ENCODE assay signal across 21 cellular contexts in the genomic region with DNA sequence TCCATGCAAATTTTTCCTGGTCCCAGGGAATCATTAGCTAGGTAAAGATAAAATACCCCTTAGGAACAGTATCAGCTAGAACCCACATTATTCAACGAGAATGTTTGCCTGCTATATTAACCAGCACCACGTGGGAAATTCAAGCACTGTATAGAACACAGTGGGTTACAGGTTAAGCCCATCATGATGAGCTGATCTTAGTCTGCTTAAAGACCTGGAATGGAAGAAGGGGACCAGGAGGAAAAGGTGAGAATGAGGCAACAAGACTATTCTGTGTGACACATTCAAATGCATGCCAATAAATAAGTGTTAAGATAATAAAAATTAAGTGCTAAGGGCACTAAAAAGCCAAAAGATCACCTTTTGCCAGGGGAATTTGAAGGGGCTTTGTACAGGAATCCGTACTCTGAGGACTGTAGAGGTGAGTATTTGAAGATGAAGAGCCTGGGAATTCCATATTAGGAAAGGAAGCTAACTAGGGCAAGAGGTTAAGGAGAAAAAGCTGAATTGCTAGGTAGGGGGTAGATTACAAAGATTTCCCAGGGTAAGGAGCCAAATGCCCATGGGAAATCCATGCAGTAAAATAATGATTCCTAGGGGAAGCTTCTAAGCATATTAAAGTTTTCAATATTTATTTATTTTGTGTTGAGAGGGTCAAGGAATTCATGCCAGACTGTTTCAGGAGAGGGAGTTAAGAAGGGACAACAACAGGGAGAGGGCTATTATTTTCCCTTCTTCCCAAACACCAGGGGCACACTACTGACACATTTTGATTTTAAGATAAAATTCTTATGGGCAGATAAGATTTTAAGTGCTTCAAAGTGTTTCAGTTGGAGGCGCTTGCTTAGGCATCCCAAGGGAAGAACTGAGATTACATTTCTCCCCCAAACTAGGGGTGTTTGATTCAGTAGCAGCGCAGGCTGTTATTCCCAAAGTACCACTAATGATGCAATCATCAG. TPM values are rescaled to one million over a fixed set of nuclear protein-coding genes. Genes with fewer than 3 reads are reported as not detected.
DNase-seq lines count a peak whose midpoint lies in the region; ATAC-seq, FAIRE-seq and TF ChIP-seq lines count a peak whose summit lies in the region.
"Had no signal": no experiment of that assay in that cellular context is flagged by ENCODE, and none has a peak within 500 bp of the region (broad histone marks: within the 10 kb centered on the region; RNA-seq: fewer than 3 reads in every experiment).

No MANE protein-coding gene starts in this region.

- TF ChIP-seq POLR2A in K562 (conservative IDR thresholded peaks at IDR 0.05), result no peak

- H3K27ac ChIP-seq in K562 (ENCODE audit: extremely low read depth, low read depth, low read length) (no peak overlapping the region), mesendoderm (ENCODE audit: low read depth, low read length) (no peak overlapping the region), aorta (ENCODE audit: low read depth in 1 of 2, low read length in 2 of 2) (no peak overlapping the region), WERI-Rb-1 (no peak overlapping the region)
- H3K27ac ChIP-seq: A549; BLaER1 treated with 17β-estradiol and CSF1 and Interleukin-3, amounts not matched to agents 10 nM and 100 nM; Peyer's patch; SK-N-MC had no signal

- H3K4me1 ChIP-seq in K562 (replicated peaks in 1 of 2; ENCODE audit: control insufficient read depth in 2 of 2, insufficient read depth in 2 of 2, low read length in 2 of 2) (peaks cover 0 to 20% of the 10 kb centered on the region in 2 experiments; a peak in 2 of 5 replicates), mesendoderm (ENCODE audit: control insufficient read depth, low read depth, low read length) (peaks cover 9% of the 10 kb centered on the region), aorta (ENCODE audit: control insufficient read depth in 1 of 2, insufficient read depth in 2 of 2, low read length in 2 of 2) (no peaks in the 10 kb centered on the region)
- H3K4me1 ChIP-seq: A549 had no signal

- TF ChIP-seq RAD21 in K562 (CRISPR knock-in tag; conservative IDR thresholded peaks at IDR 0.05 in 1 of 2, IDR thresholded peaks at IDR 0.05 in 1 of 2), result no peak

- peaks cover 37 to 42% of the 10 kb centered on the region in 2 donors for H3K27me3 Mint-ChIP-seq in natural killer cell (ENCODE audit: low read depth in 2 of 2)
- peaks cover 24 to 57% of the 10 kb centered on the region in 2 donors for H3K27me3 Mint-ChIP-seq in natural killer cell treated with Interleukin-12 subunit alpha and Interleukin-12 subunit beta and Interleukin-15 and Interleukin-18, amount 100 ng/mL, for 72 hours
- H3K27me3 Mint-ChIP-seq in type B pancreatic cell, result peaks cover 24% of the 10 kb centered on the region

- TF ChIP-seq EP300 in K562 (IDR thresholded peaks at IDR 0.05; ENCODE audit: low read length), result no peak

- H4K5ac ChIP-seq in mesendoderm (ENCODE audit: low read length), result no peak overlapping the region

- no peak overlapping the region for H2BK5ac ChIP-seq in mesendoderm (ENCODE audit: low read length)

- H3K36me3 Mint-ChIP-seq in natural killer cell, result no peaks in the 10 kb centered on the region
- H3K36me3 Mint-ChIP-seq in natural killer cell treated with Interleukin-12 subunit alpha and Interleukin-12 subunit beta and Interleukin-15 and Interleukin-18, amount 100 ng/mL, for 72 hours, result no peaks in the 10 kb centered on the region
- no peaks in the 10 kb centered on the region for H3K36me3 Mint-ChIP-seq in type B pancreatic cell

- TF ChIP-seq CTCF in natural killer cell (IDR thresholded peaks at IDR 0.05) (no peak), K562 (IDR thresholded peaks at IDR 0.05 in 2 of 3, conservative IDR thresholded peaks at IDR 0.05 in 1 of 3; ENCODE audit: insufficient read depth in 2 of 3, low read depth in 1 of 3, low read length in 3 of 3) (no peak), type B pancreatic cell (conservative IDR thresholded peaks at IDR 0.05) (no peak), WERI-Rb-1 (IDR thresholded peaks at IDR 0.05; ENCODE audit: low read depth, low read length) (no peak)

- no peak overlapping the region for H3K4ac ChIP-seq in mesendoderm (ENCODE audit: low read depth, low read length)

- no peaks in the 10 kb centered on the region for H4K20me1 ChIP-seq in K562 (replicated peaks; ENCODE audit: control insufficient read depth, insufficient read depth, low read length)

- H3K36me3 ChIP-seq in K562 (ENCODE audit: control insufficient read depth, insufficient read depth, low read length) (no peaks in the 10 kb centered on the region), mesendoderm (ENCODE audit: control insufficient read depth, insufficient read depth, low read length) (no peaks in the 10 kb centered on the region), aorta (ENCODE audit: control insufficient read depth in 1 of 2, insufficient read depth in 2 of 2, low read length in 1 of 2) (no peaks in the 10 kb centered on the region), WERI-Rb-1 (no peaks in the 10 kb centered on the region)
- H3K36me3 ChIP-seq: BLaER1 treated with 17β-estradiol and CSF1 and Interleukin-3, amounts not matched to agents 10 nM and 100 nM; Peyer's patch had no signal

- H3K27ac Mint-ChIP-seq in natural killer cell (no peak overlapping the region), type B pancreatic cell (no peak overlapping the region)
- H3K27ac Mint-ChIP-seq in natural killer cell treated with Interleukin-12 subunit alpha and Interleukin-12 subunit beta and Interleukin-15 and Interleukin-18, amount 100 ng/mL, for 72 hours, result no peak overlapping the region

- no peak overlapping the region for H2BK15ac ChIP-seq in mesendoderm (replicated peaks; ENCODE audit: low read depth)

- in situ Hi-C loops in K562 (cut with MboI), result no loop called here

- H3K4me3 Mint-ChIP-seq in natural killer cell (peak overlapping the region; percentile 26), type B pancreatic cell (peak overlapping the region; percentile 85)
- H3K4me3 Mint-ChIP-seq in natural killer cell treated with Interleukin-12 subunit alpha and Interleukin-12 subunit beta and Interleukin-15 and Interleukin-18, amount 100 ng/mL, for 72 hours, result no peak overlapping the region

- no peak overlapping the region for H2BK120ac ChIP-seq in mesendoderm (ENCODE audit: low read depth, low read length)

- peaks cover 11 to 14% of the 10 kb centered on the region in 2 donors for H3K4me1 Mint-ChIP-seq in natural killer cell
- peaks cover 5 to 9% of the 10 kb centered on the region in 2 donors for H3K4me1 Mint-ChIP-seq in natural killer cell treated with Interleukin-12 subunit alpha and Interleukin-12 subunit beta and Interleukin-15 and Interleukin-18, amount 100 ng/mL, for 72 hours (ENCODE audit: low read depth in 2 of 2)
- H3K4me1 Mint-ChIP-seq in type B pancreatic cell (ENCODE audit: unreplicated experiment), result peaks cover 15% of the 10 kb centered on the region

- POLR2A ChIA-PET in K562 (lab: Yijun Ruan, JAX), result no interaction called here

- no peak overlapping the region for H2AK5ac ChIP-seq in mesendoderm (ENCODE audit: low read length)

- H3K56ac ChIP-seq in mesendoderm (ENCODE audit: low read length), result no peak overlapping the region

- ATAC-seq in natural killer cell (no peak), K562 (no peak), aorta (ENCODE audit: low FRiP score) (no peak)
- no peak for ATAC-seq in natural killer cell treated with Interleukin-12 subunit alpha and Interleukin-12 subunit beta and Interleukin-15 and Interleukin-18, amount 100 ng/mL, for 72 hours
- ATAC-seq: A549, HCT116 had no signal

- WGBS in K562 (ENCODE audit: insufficient coverage, low coverage, missing lambda C conversion rate), result 6% methylated on average over 5 of the region's 5 CpGs
- WGBS in mesendoderm (ENCODE audit: extremely low coverage, insufficient coverage, low lambda C conversion rate), result no CpG with 5 or more reads among the region's 5 CpGs
- WGBS in aorta, 2 donors, result 39 to 41% methylated on average over 5 of the region's 5 CpGs

- H3K9me3 Mint-ChIP-seq in natural killer cell (no peaks in the 10 kb centered on the region), type B pancreatic cell (no peaks in the 10 kb centered on the region)
- no peaks in the 10 kb centered on the region for H3K9me3 Mint-ChIP-seq in natural killer cell treated with Interleukin-12 subunit alpha and Interleukin-12 subunit beta and Interleukin-15 and Interleukin-18, amount 100 ng/mL, for 72 hours

- no peak overlapping the region for H4K8ac ChIP-seq in mesendoderm (ENCODE audit: low read depth, low read length)

- H3K18ac ChIP-seq in mesendoderm (ENCODE audit: low read length), result no peak overlapping the region

- DNase-seq in natural killer cell (no peak), K562 (ENCODE audit: extremely low read depth in 1 of 4, low spot score in 3 of 4) (no peak), mesendoderm (peak; percentile 81), type B pancreatic cell (ENCODE audit: extremely low spot score, unreplicated experiment) (no peak), LoVo (ENCODE audit: low spot score) (no peak), aorta (no peak), WERI-Rb-1 (no peak)
- no peak for DNase-seq in natural killer cell treated with Interleukin-12 subunit alpha and Interleukin-12 subunit beta and Interleukin-15 and Interleukin-18, amount 100 ng/mL, for 72 hours (ENCODE audit: low spot score)
- DNase-seq: DND-41, KBM-7, NCI-H1048, NCI-H187 treated with DMSO at 0.1 percent for 48 hours, NCI-H2171 treated with DMSO at 0.1 percent for 48 hours, NCI-H774, Peyer's patch, Right ventricle myocardium superior had no signal

- H3K79me2 ChIP-seq in K562 (ENCODE audit: control insufficient read depth, insufficient read depth, low read length) (no peaks in the 10 kb centered on the region), mesendoderm (ENCODE audit: control insufficient read depth, insufficient read depth, low read length) (peaks cover 1% of the 10 kb centered on the region)

- no TSS peak for BruUV-seq in K562 (replicated peaks; lab: Mats Ljungman, UMichigan)

- H3K27me3 ChIP-seq in K562 (ENCODE audit: control insufficient read depth in 2 of 2, insufficient read depth in 2 of 2, low read length in 2 of 2) (peaks cover 7 to 24% of the 10 kb centered on the region in 2 experiments; a peak in 4 of 5 replicates), mesendoderm (ENCODE audit: insufficient read depth, low read length, poor library complexity) (no peaks in the 10 kb centered on the region), aorta (ENCODE audit: control insufficient read depth in 1 of 2, insufficient read depth in 2 of 2, low read length in 1 of 2) (no peaks in the 10 kb centered on the region), WERI-Rb-1 (ENCODE audit: insufficient read depth, low read depth, severe bottlenecking) (peaks cover 86% of the 10 kb centered on the region)
- H3K27me3 ChIP-seq: Peyer's patch had no signal

- H3K4me3 ChIP-seq in K562, result no peak overlapping the region
- H3K4me3 ChIP-seq in mesendoderm (ENCODE audit: low read length), result no peak overlapping the region
- H3K4me3 ChIP-seq in aorta (ENCODE audit: low read length in 2 of 2), result no peak overlapping the region
- H3K4me3 ChIP-seq in WERI-Rb-1 (ENCODE audit: low read depth, low read length), result no peak overlapping the region
- H3K4me3 ChIP-seq: A549; BLaER1 treated with 17β-estradiol and CSF1 and Interleukin-3, amounts not matched to agents 10 nM and 100 nM; Peyer's patch; SK-N-MC had no signal

- H3K79me1 ChIP-seq in mesendoderm (ENCODE audit: low read length), result no peaks in the 10 kb centered on the region

- no peak for FAIRE-seq in K562 (lab: Jason Lieb, UNC)
- FAIRE-seq: A549, G401.6 had no signal

- H3K23ac ChIP-seq in mesendoderm (ENCODE audit: low read length), result no peak overlapping the region

- H3K4me2 ChIP-seq in K562 (ENCODE audit: insufficient read depth, low read length) (no peak overlapping the region), mesendoderm (ENCODE audit: low read length) (no peak overlapping the region)
- H3K4me2 ChIP-seq: A549; BLaER1 treated with 17β-estradiol and CSF1 and Interleukin-3, amounts not matched to agents 10 nM and 100 nM had no signal

- no peaks in the 10 kb centered on the region for H3K9me1 ChIP-seq in K562 (ENCODE audit: control insufficient read depth, insufficient read depth, low read length)

- H2AFZ ChIP-seq in K562 (ENCODE audit: low read depth, low read length), result no peak overlapping the region

- intact Hi-C loops in natural killer cell (cut with micrococcal nuclease) (no loop called here), K562 (cut with micrococcal nuclease) (no loop called here), aorta (cut with DNase I) (loop anchor here in 1 of 2 donors (10.0 kb wide), 1 partner anchor 318 kb away; a partner anchor contains a TSS)

- CTCF ChIA-PET in K562 (lab: Yijun Ruan, JAX; ENCODE audit: low intra/inter-chr PET ratio), result no interaction called here

- H3K9ac ChIP-seq in K562 (ENCODE audit: insufficient read depth in 1 of 2, low read depth in 2 of 2, low read length in 2 of 2), result no peak overlapping the region
- H3K9ac ChIP-seq in mesendoderm (ENCODE audit: low read length), result no peak overlapping the region
- H3K9ac ChIP-seq: BLaER1 treated with 17β-estradiol and CSF1 and Interleukin-3, amounts not matched to agents 10 nM and 100 nM had no signal

- H3K9me3 ChIP-seq in K562 (replicated peaks; ENCODE audit: control insufficient read depth, insufficient read depth, low read depth, low read length) (no peaks in the 10 kb centered on the region), aorta (ENCODE audit: control insufficient read depth, low read length) (no peaks in the 10 kb centered on the region), WERI-Rb-1 (ENCODE audit: severe bottlenecking) (no peaks in the 10 kb centered on the region)
- H3K9me3 ChIP-seq: A549; BLaER1 treated with 17β-estradiol and CSF1 and Interleukin-3, amounts not matched to agents 10 nM and 100 nM; Peyer's patch had no signal

RNA-seq across cellular contexts. Expression of a gene that starts 2.3 kb away (rescaled TPM):
- total RNA-seq in natural killer cell, result 1 to 10 TPM; 3.0 to 6.5 (median 3.0) TPM
- total RNA-seq in natural killer cell treated with Interleukin-12 subunit alpha and Interleukin-12 subunit beta and Interleukin-15 and Interleukin-18, amount 100 ng/mL, for 72 hours, result 1 to 10 TPM; 1.7 to 2.8 TPM
- total RNA-seq in K562 (2011; cell fraction: chromatin; rRNA removed; ENCODE audit: low replicate concordance), result not detected in 2 replicates
- total RNA-seq in K562 (2011; cell fraction: nucleolus; rRNA removed), result 0.33 TPM in 1 of 2 replicates, not detected in the other
- 0.07 TPM in 1 of 2 replicates, not detected in the other for total RNA-seq in K562 (2011; cell fraction: nucleoplasm; rRNA removed)
- not detected in 2 replicates for total RNA-seq in K562 (2014; rRNA removed)
- not detected in 2 replicates for total RNA-seq in K562 (2014; rRNA removed; fragmentation: Illumina TruSeq; extraction: Trizol)
- not detected in 2 replicates for total RNA-seq in K562 (2015; rRNA removed; fragmentation: Illumina TruSeq; extraction: Trizol)
- not detected in 2 replicates for total RNA-seq in K562 (2021)
- polyA plus RNA-seq in K562 (2011; rRNA removed), result not detected in 2 replicates
- polyA plus RNA-seq in K562 (2011; cell fraction: cytosol; rRNA removed), result not detected in 2 replicates
- not detected in 2 replicates for polyA plus RNA-seq in K562 (2011; cell fraction: nucleus; rRNA removed)
- not detected in 2 replicates for polyA plus RNA-seq in K562 (2012)
- not detected in 2 replicates for polyA plus RNA-seq in K562 (2014; fragmentation: Illumina TruSeq; extraction: Trizol)
- polyA plus RNA-seq in K562 (2014; fragmentation: Nextera tagmentation; extraction: Ambion mirVana), result not detected
- not detected in 2 replicates for polyA plus RNA-seq in K562 (2014; rRNA removed)
- polyA minus RNA-seq in K562 (2011; rRNA and poly(A)+ RNA removed), result not detected in 2 replicates
- polyA minus RNA-seq in K562 (2011; cell fraction: cytosol; rRNA and poly(A)+ RNA removed), result not detected in 2 replicates
- polyA minus RNA-seq in K562 (2011; cell fraction: nucleus; rRNA and poly(A)+ RNA removed), result under 0.01 TPM in 1 of 2 replicates, not detected in the other
- polyA plus RNA-seq in mesendoderm (2013, experiment 1 of 2), result 2.4 TPM
- 3.3 TPM for polyA plus RNA-seq in mesendoderm (2013, experiment 2 of 2)
- total RNA-seq in type B pancreatic cell (ENCODE audit: low replicate concordance), result 3.2 and 6.4 TPM in 2 replicates
- 1 to 10 TPM; 1.1 to 2.3 TPM for total RNA-seq in aorta
- not detected for polyA plus RNA-seq in aorta
